ENCODE assay signal across 8 cellular contexts in the genomic region with DNA sequence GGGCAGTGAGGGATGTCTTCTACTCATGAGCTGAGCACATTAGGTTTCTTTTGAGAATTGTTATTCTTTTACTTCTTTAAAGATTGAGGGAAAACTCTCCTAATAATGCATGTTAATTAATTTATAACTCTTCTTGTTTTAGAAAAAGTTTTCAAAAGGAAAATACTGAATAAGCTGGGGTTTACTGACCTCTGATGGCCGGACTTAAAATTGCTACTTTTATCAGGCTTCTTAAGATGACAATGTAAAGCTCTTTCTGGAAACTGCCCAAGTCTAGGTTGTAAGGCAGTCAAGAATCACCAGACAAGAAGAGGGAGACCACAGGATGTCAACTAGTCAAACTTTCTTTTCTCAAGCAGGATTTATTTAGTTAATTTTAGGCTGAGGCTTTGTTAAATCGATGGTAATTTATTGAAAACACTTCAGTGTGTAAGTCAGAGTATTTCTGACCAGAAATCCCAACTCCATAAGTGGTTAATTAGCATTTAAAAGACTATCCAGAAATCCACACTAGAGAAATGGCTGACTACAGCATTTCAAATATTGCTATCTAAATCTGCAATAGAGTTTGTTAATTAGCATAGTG.
DNase-seq lines count a peak whose midpoint lies in the region; ATAC-seq and TF ChIP-seq lines count a peak whose summit lies in the region.

No MANE protein-coding gene starts in this region.

- no peaks in the 10 kb centered on the region for H3K36me3 ChIP-seq in testis (ENCODE audit: low read depth, missing control alignments)

- no peak overlapping the region for H3K27ac ChIP-seq in testis

- intact Hi-C loops in testis (cut with DNase I; ENCODE audit: low total_unique reads): no loop called here

- no peaks in the 10 kb centered on the region for H3K27me3 ChIP-seq in testis

- TF ChIP-seq POLR2A in testis (IDR thresholded peaks at IDR 0.05): no peak

- 27 to 35% methylated on average over 2 of the region's 2 CpGs for WGBS in testis, 2 donors

- H3K4me3 ChIP-seq in foreskin fibroblast (ENCODE audit: low read depth in 1 of 2, low read length in 2 of 2): no peak overlapping the region
- H3K4me3 ChIP-seq in testis: no peak overlapping the region

- H3K9me3 ChIP-seq in testis: no peaks in the 10 kb centered on the region

- H3K4me1 ChIP-seq in testis: no peaks in the 10 kb centered on the region

- ATAC-seq in SK-N-SH treated with all-trans-retinoic acid at 6 μM for 48 hours: peak; percentile 63

- DNase-seq in DMS79 treated with DMSO at 0.1 percent for 48 hours (lab: John Stamatoyannopoulos, UW) (peak; percentile 0), DMS79 (lab: John Stamatoyannopoulos, UW) (no peak), LHCN-M2 (ENCODE audit: low read depth) (peak; percentile 47), foreskin fibroblast (peak; percentile 42 to 78), testis (peak; percentile 26), cerebellar nuclear complex (lab: John Stamatoyannopoulos, UW) (no peak)
- no peak for DNase-seq in stimulated activated CD4-positive, alpha-beta T cell treated with anti-CD3 and anti-CD28 coated beads, Interleukin-4, amount 100 ng/mL, for 24 hours

- TF ChIP-seq CTCF in foreskin fibroblast (IDR thresholded peaks at IDR 0.05; ENCODE audit: low read depth, low read length): peak; percentile 48
- peak; percentile 10 to 33 (median 25) for TF ChIP-seq CTCF in testis (IDR thresholded peaks at IDR 0.05)

TF ChIP-seq in SK-N-SH treated with all-trans-retinoic acid at 6 μM for 48 hours, 23 proteins besides CTCF, POLR2A, EP300 and RAD21:
- TF ChIP-seq, protein P1, sequence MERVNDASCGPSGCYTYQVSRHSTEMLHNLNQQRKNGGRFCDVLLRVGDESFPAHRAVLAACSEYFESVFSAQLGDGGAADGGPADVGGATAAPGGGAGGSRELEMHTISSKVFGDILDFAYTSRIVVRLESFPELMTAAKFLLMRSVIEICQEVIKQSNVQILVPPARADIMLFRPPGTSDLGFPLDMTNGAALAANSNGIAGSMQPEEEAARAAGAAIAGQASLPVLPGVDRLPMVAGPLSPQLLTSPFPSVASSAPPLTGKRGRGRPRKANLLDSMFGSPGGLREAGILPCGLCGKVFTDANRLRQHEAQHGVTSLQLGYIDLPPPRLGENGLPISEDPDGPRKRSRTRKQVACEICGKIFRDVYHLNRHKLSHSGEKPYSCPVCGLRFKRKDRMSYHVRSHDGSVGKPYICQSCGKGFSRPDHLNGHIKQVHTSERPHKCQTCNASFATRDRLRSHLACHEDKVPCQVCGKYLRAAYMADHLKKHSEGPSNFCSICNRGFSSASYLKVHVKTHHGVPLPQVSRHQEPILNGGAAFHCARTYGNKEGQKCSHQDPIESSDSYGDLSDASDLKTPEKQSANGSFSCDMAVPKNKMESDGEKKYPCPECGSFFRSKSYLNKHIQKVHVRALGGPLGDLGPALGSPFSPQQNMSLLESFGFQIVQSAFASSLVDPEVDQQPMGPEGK (CRISPR knock-in tag; IDR thresholded peaks at IDR 0.05; ENCODE audit: borderline replicate concordance): no peak
- no peak for TF ChIP-seq ZNF8 (CRISPR knock-in tag; IDR thresholded peaks at IDR 0.05)
- TF ChIP-seq ISL1 (CRISPR knock-in tag; IDR thresholded peaks at IDR 0.05): no peak
- TF ChIP-seq ZNF565 (CRISPR knock-in tag; conservative IDR thresholded peaks at IDR 0.05; ENCODE audit: low read depth): no peak
- no peak for TF ChIP-seq GLIS3 (CRISPR knock-in tag; IDR thresholded peaks at IDR 0.05)
- no peak for TF ChIP-seq BACH2 (CRISPR knock-in tag; IDR thresholded peaks at IDR 0.05; ENCODE audit: borderline replicate concordance)
- no peak for TF ChIP-seq ARNTL (CRISPR knock-in tag; IDR thresholded peaks at IDR 0.05; ENCODE audit: borderline replicate concordance, low read depth)
- no peak for TF ChIP-seq POU6F1 (CRISPR knock-in tag; IDR thresholded peaks at IDR 0.05; ENCODE audit: borderline replicate concordance, low read depth)
- TF ChIP-seq TOX (CRISPR knock-in tag; IDR thresholded peaks at IDR 0.05; ENCODE audit: borderline replicate concordance): no peak
- TF ChIP-seq PPARA (CRISPR knock-in tag; IDR thresholded peaks at IDR 0.05; ENCODE audit: borderline replicate concordance): no peak
- TF ChIP-seq ZFP30 (CRISPR knock-in tag; IDR thresholded peaks at IDR 0.05): no peak
- TF ChIP-seq ZC3H10 (CRISPR knock-in tag; IDR thresholded peaks at IDR 0.05): no peak
- TF ChIP-seq OSR1 (CRISPR knock-in tag; IDR thresholded peaks at IDR 0.05): no peak
- TF ChIP-seq RARB (CRISPR knock-in tag; IDR thresholded peaks at IDR 0.05): no peak
- no peak for TF ChIP-seq TCF4 (CRISPR knock-in tag; IDR thresholded peaks at IDR 0.05; ENCODE audit: borderline replicate concordance)
- TF ChIP-seq SNAI2 (CRISPR knock-in tag; IDR thresholded peaks at IDR 0.05): no peak
- TF ChIP-seq CSDC2 (CRISPR knock-in tag; IDR thresholded peaks at IDR 0.05): no peak
- TF ChIP-seq, protein P2, sequence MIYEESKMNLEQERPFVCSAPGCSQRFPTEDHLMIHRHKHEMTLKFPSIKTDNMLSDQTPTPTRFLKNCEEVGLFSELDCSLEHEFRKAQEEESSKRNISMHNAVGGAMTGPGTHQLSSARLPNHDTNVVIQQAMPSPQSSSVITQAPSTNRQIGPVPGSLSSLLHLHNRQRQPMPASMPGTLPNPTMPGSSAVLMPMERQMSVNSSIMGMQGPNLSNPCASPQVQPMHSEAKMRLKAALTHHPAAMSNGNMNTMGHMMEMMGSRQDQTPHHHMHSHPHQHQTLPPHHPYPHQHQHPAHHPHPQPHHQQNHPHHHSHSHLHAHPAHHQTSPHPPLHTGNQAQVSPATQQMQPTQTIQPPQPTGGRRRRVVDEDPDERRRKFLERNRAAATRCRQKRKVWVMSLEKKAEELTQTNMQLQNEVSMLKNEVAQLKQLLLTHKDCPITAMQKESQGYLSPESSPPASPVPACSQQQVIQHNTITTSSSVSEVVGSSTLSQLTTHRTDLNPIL (CRISPR knock-in tag; IDR thresholded peaks at IDR 0.05; ENCODE audit: low read depth): no peak

Comparison
In these comparisons a context has a peak if more than half of its experiments do, and no peak if none do; other contexts are left out.
1. DNase-seq: peak in DMS79 treated with DMSO at 0.1 percent for 48 hours (single experiment), LHCN-M2 (single experiment), foreskin fibroblast (2 of 2) and testis (single experiment); none in DMS79 (single experiment), cerebellar nuclear complex (0 of 2) and stimulated activated CD4-positive, alpha-beta T cell treated with anti-CD3 and anti-CD28 coated beads, Interleukin-4, amount 100 ng/mL, for 24 hours (single experiment).